19 cellular contexts compared by ENCODE assay signal in genomic region chr11:120526241-120526640, GRCh38. TPM values are rescaled to one million over a fixed set of nuclear protein-coding genes. Genes with fewer than 3 reads are reported as not detected.
A peak's percentile ranks its signal among the peaks of the same experiment; 100 is the strongest.
DNase-seq lines count a peak whose midpoint lies in the region; ATAC-seq and TF ChIP-seq lines count a peak whose summit lies in the region.
"Had no signal": no experiment of that assay in that cellular context is flagged by ENCODE, and none has a peak within 500 bp of the region (broad histone marks: within the 10 kb centered on the region; RNA-seq: fewer than 3 reads in every experiment).

No MANE protein-coding gene starts in this region.

- ATAC-seq in Right ventricle myocardium superior (ENCODE audit: poor library complexity) = no peak
- no peak for ATAC-seq in right cardiac atrium
- ATAC-seq in HG03342 (IDR thresholded peaks at IDR 0.05; ENCODE audit: unreplicated experiment) = no peak
- ATAC-seq: CD8-positive, alpha-beta T cell; HCT116; HepG2 had no signal

- H3K27ac ChIP-seq in right cardiac atrium (ENCODE audit: low read length) (no peak overlapping the region), hepatocyte (peak overlapping the region; percentile 27)
- H3K27ac ChIP-seq: BLaER1 had no signal

- 91% methylated on average over 10 of the region's 10 CpGs for WGBS in right cardiac atrium
- 85% methylated on average over 9 of the region's 10 CpGs for WGBS in hepatocyte (ENCODE audit: low lambda C conversion rate, missing lambda C conversion rate)

- H3K9me2 ChIP-seq in hepatocyte (replicated peaks; ENCODE audit: insufficient read depth) = no peaks in the 10 kb centered on the region

- H3K36me3 ChIP-seq in hepatocyte (replicated peaks; ENCODE audit: insufficient read depth, low read depth) = no peaks in the 10 kb centered on the region
- H3K36me3 ChIP-seq: BLaER1 had no signal

- H3K4me1 ChIP-seq in right cardiac atrium (ENCODE audit: control insufficient read depth, insufficient read depth, low read length) = no peaks in the 10 kb centered on the region
- H3K4me1 ChIP-seq in hepatocyte (ENCODE audit: insufficient read depth) = peaks cover 23% of the 10 kb centered on the region

- no peaks in the 10 kb centered on the region for H3K9me3 ChIP-seq in right cardiac atrium (ENCODE audit: control insufficient read depth, low read length)
- H3K9me3 ChIP-seq in hepatocyte (ENCODE audit: low read depth) = no peaks in the 10 kb centered on the region
- H3K9me3 ChIP-seq: BLaER1 had no signal

- H3K79me2 ChIP-seq in hepatocyte = no peaks in the 10 kb centered on the region

- H3K4me2 ChIP-seq in hepatocyte = peak overlapping the region; percentile 6
- H3K4me2 ChIP-seq: BLaER1 had no signal

- intact Hi-C loops in Right ventricle myocardium superior (cut with DNase I) = no loop called here
- intact Hi-C loops in right cardiac atrium (cut with DNase I) = no loop called here
- intact Hi-C loops in posterior vena cava (cut with DNase I) = no loop called here

- peak; percentile 29 for DNase-seq in Right ventricle myocardium superior
- no peak for DNase-seq in right cardiac atrium
- DNase-seq in hepatocyte (ENCODE audit: low spot score) = no peak
- peak; percentile 53 for DNase-seq in posterior vena cava (ENCODE audit: low spot score)
- no peak for DNase-seq in DMS53 treated with DMSO at 0.1 percent for 48 hours (lab: John Stamatoyannopoulos, UW; ENCODE audit: unreplicated experiment)
- no peak for DNase-seq in T-helper 2 cell treated with Interferon-gamma antibody and Interleukin-4, amounts not matched to agents 5 μg/mL and 100 μg/mL, for 36 hours (ENCODE audit: low spot score)
- DNase-seq: 8988T; CD8-positive, alpha-beta T cell; DMS79 treated with DMSO at 0.1 percent for 48 hours; GF-D8; GOT3; H7; HFFc6 had no signal

- H3K27me3 ChIP-seq in right cardiac atrium (ENCODE audit: control insufficient read depth, insufficient read depth) (no peaks in the 10 kb centered on the region), hepatocyte (peaks cover 5% of the 10 kb centered on the region)
- H3K27me3 ChIP-seq: BLaER1 had no signal

- H3K36me3 Mint-ChIP-seq in T-helper 2 cell treated with Interferon-gamma antibody and Interleukin-4, amounts not matched to agents 5 μg/mL and 100 μg/mL, for 36 hours (ENCODE audit: low read depth) = no peaks in the 10 kb centered on the region
- H3K36me3 Mint-ChIP-seq: CD8-positive, alpha-beta T cell had no signal

- no peak overlapping the region for H3K4me3 Mint-ChIP-seq in T-helper 2 cell treated with Interferon-gamma antibody and Interleukin-4, amounts not matched to agents 5 μg/mL and 100 μg/mL, for 36 hours
- H3K4me3 Mint-ChIP-seq: CD8-positive, alpha-beta T cell; HFFc6; IgD-negative memory B cell had no signal

- H3K4me3 ChIP-seq in right cardiac atrium (ENCODE audit: low read length) (no peak overlapping the region), hepatocyte (no peak overlapping the region)
- H3K4me3 ChIP-seq: BLaER1 had no signal

- no peak overlapping the region for H2AFZ ChIP-seq in hepatocyte

- H3K27ac Mint-ChIP-seq in T-helper 2 cell treated with Interferon-gamma antibody and Interleukin-4, amounts not matched to agents 5 μg/mL and 100 μg/mL, for 36 hours = no peak overlapping the region
- H3K27ac Mint-ChIP-seq: CD8-positive, alpha-beta T cell; HFFc6; IgD-negative memory B cell had no signal

- H3K4me1 Mint-ChIP-seq in T-helper 2 cell treated with Interferon-gamma antibody and Interleukin-4, amounts not matched to agents 5 μg/mL and 100 μg/mL, for 36 hours (ENCODE audit: low read depth) = no peaks in the 10 kb centered on the region
- H3K4me1 Mint-ChIP-seq: IgD-negative memory B cell had no signal

- no peaks in the 10 kb centered on the region for H4K20me1 ChIP-seq in hepatocyte (ENCODE audit: insufficient read depth, poor library complexity, severe bottlenecking)
- H4K20me1 ChIP-seq: BLaER1 had no signal

- TF ChIP-seq CTCF in hepatocyte (IDR thresholded peaks at IDR 0.05; ENCODE audit: poor library complexity) = no peak

- no peaks in the 10 kb centered on the region for H3K9me3 Mint-ChIP-seq in T-helper 2 cell treated with Interferon-gamma antibody and Interleukin-4, amounts not matched to agents 5 μg/mL and 100 μg/mL, for 36 hours
- H3K9me3 Mint-ChIP-seq: HFFc6 had no signal

- H3K27me3 Mint-ChIP-seq in T-helper 2 cell treated with Interferon-gamma antibody and Interleukin-4, amounts not matched to agents 5 μg/mL and 100 μg/mL, for 36 hours (ENCODE audit: low read depth) = peaks cover 2% of the 10 kb centered on the region

RNA-seq across cellular contexts. Expression of gene GRIK4, which starts 14.7 kb away (rescaled TPM):
- 0.11 TPM for total RNA-seq in Right ventricle myocardium superior
- total RNA-seq in right cardiac atrium = 1 to 10 TPM in 2 of 4 donors, under 1 TPM in 1, not detected in 1; 0.59 to 3.4 (median 1.0) TPM
- polyA plus RNA-seq in right cardiac atrium = 0.32 TPM
- 1.5 and 1.6 TPM in 2 replicates for total RNA-seq in hepatocyte
- 0.95 and 2.3 TPM in 2 replicates for polyA plus RNA-seq in hepatocyte
- under 1 TPM in 1 of 2 donors, not detected in 1; 0.19 TPM for total RNA-seq in posterior vena cava
- total RNA-seq: A673; CD8-positive, alpha-beta T cell; HFFc6 had no signal
- polyA plus RNA-seq: IgD-negative memory B cell had no signal

Comparison
In these comparisons a context has a peak if more than half of its experiments do, and no peak if none do; other contexts are left out.
1. DNase-seq: peak in Right ventricle myocardium superior (single experiment) and posterior vena cava (single experiment); none in right cardiac atrium (0 of 3), hepatocyte (single experiment), DMS53 treated with DMSO at 0.1 percent for 48 hours (single experiment) and T-helper 2 cell treated with Interferon-gamma antibody and Interleukin-4, amounts not matched to agents 5 μg/mL and 100 μg/mL, for 36 hours (single experiment).